ENCODE assay signal across 1 cellular context in genomic region chr19:1441022-1441426, GRCh38.
TF ChIP-seq lines count a peak whose summit lies in the region.

No MANE protein-coding gene starts in this region.

TF ChIP-seq in H1, 55 proteins besides CTCF, POLR2A, EP300 and RAD21:
- no peak for TF ChIP-seq EZH2 (IDR thresholded peaks at IDR 0.05; ENCODE audit: low read depth, low read length, severe bottlenecking)
- TF ChIP-seq POLR2AphosphoS5 (IDR thresholded peaks at IDR 0.05; ENCODE audit: low read depth, low read length), result peak; percentile 48; the same call in 1 of the 2 replicates
